Comparison of ENCODE assay signal across 15 cellular contexts in genomic region chr7:55021951-55022617, GRCh38. TPM values are rescaled to one million over a fixed set of nuclear protein-coding genes. Genes with fewer than 3 reads are reported as not detected.
DNase-seq lines count a peak whose midpoint lies in the region; ATAC-seq and TF ChIP-seq lines count a peak whose summit lies in the region.
"Had no signal": no experiment of that assay in that cellular context is flagged by ENCODE, and none has a peak within 500 bp of the region (broad histone marks: within the 10 kb centered on the region; RNA-seq: fewer than 3 reads in every experiment).

No MANE protein-coding gene starts in this region.

- H3K4me3 ChIP-seq in AG09309 (ENCODE audit: control insufficient read depth, low read depth, low read length) (peak overlapping the region; percentile 9), fibroblast of villous mesenchyme (ENCODE audit: low read depth, low read length) (peak overlapping the region; percentile 27)

- ATAC-seq in sciatic nerve (peak; percentile 17), GM21447 (IDR thresholded peaks at IDR 0.05; ENCODE audit: unreplicated experiment) (no peak), HG03045 (IDR thresholded peaks at IDR 0.05; ENCODE audit: unreplicated experiment) (no peak), GM18873 (IDR thresholded peaks at IDR 0.05; ENCODE audit: low FRiP score, unreplicated experiment) (no peak), HG02763 (IDR thresholded peaks at IDR 0.05; ENCODE audit: unreplicated experiment) (no peak)
- ATAC-seq: HCT116; stimulated activated memory B cell treated with anti-CD40 and anti-IgM and Interleukin-4, amounts not matched to agents 10 μg/mL and 1 μg/mL and 100 μg/mL, for 72 hours had no signal

- no peak for TF ChIP-seq CTCF in AG09309 (IDR thresholded peaks at IDR 0.05; ENCODE audit: control insufficient read depth, insufficient read depth, low read depth, low read length, missing control alignments)
- no peak for TF ChIP-seq CTCF in fibroblast of villous mesenchyme (IDR thresholded peaks at IDR 0.05; ENCODE audit: insufficient read depth, low read depth, low read length)

- intact Hi-C loops in sciatic nerve (cut with DNase I) = no loop called here

- DNase-seq in AG09309 (ENCODE audit: low read depth) (no peak), RPMI7951 (ENCODE audit: low read depth) (peak; percentile 50), fibroblast of villous mesenchyme (ENCODE audit: low read depth) (peak; percentile 49), sciatic nerve (ENCODE audit: low spot score) (no peak)
- DNase-seq: activated B cell treated with CpG ODN at 0.5 μM for 24 hours; activated T-cell treated with anti-CD3 and anti-CD28 coated beads, Interleukin-2, amount 50 U/mL, for 48 hours; caudate nucleus; mesendoderm; NCI-H2171 treated with DMSO at 0.1 percent for 48 hours had no signal

RNA-seq across cellular contexts. Expression of gene EGFR, which starts 3.3 kb away (rescaled TPM):
- 36.7 and 40.9 TPM in 2 replicates for total RNA-seq in RPMI7951 (2014; rRNA removed; shearing (Covaris generic))
- total RNA-seq in fibroblast of villous mesenchyme (92.8 and 98.9 TPM in 2 replicates), sciatic nerve (125 TPM)
- total RNA-seq: activated B cell treated with CpG ODN at 0.5 μM for 24 hours had no signal

Comparison
In these comparisons a context has a peak if more than half of its experiments do, and no peak if none do; other contexts are left out.
1. DNase-seq: peak in RPMI7951 (single experiment) and fibroblast of villous mesenchyme (single experiment); none in AG09309 (single experiment) and sciatic nerve (single experiment).